In the genomic region with DNA sequence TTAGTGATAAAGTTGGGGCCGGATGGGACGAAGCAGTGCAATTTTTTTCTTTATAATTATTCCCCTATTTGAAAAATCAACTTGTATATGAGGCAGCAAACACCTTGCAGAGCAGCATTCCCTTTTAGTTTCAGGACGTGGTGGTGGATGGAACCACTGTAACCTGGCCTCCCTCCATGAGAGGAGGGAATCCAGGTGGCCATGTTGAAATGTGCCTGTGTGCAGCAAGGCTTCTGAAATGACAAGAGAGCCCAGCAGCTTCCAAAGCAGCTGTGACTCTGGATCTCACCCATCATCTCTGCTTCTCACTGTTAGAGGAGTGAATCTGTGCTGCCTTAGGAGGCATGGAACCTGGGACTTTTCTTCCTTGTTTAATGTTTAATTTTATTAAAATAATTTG, we compare ENCODE assay signal across 1 cellular context.
TF ChIP-seq lines count a peak whose summit lies in the region.

No MANE protein-coding gene starts in this region.

TF ChIP-seq in WTC11, 78 proteins besides CTCF, POLR2A, EP300 and RAD21 (continued from another document):
- TF ChIP-seq CDX4 (CRISPR knock-in tag; IDR thresholded peaks at IDR 0.05; ENCODE audit: borderline replicate concordance) (no peak), MYBL2 (CRISPR knock-in tag; IDR thresholded peaks at IDR 0.05) (no peak), JAZF1 (CRISPR knock-in tag; IDR thresholded peaks at IDR 0.05) (no peak), NR2C2 (CRISPR knock-in tag; IDR thresholded peaks at IDR 0.05) (no peak), FOXJ3 (CRISPR knock-in tag; IDR thresholded peaks at IDR 0.05; ENCODE audit: borderline replicate concordance) (no peak), ZNF396 (CRISPR knock-in tag; IDR thresholded peaks at IDR 0.05; ENCODE audit: borderline replicate concordance) (no peak), FOXP4 (CRISPR knock-in tag; IDR thresholded peaks at IDR 0.05) (no peak), MAX (CRISPR knock-in tag; IDR thresholded peaks at IDR 0.05) (no peak)
- TF ChIP-seq, protein P1, sequence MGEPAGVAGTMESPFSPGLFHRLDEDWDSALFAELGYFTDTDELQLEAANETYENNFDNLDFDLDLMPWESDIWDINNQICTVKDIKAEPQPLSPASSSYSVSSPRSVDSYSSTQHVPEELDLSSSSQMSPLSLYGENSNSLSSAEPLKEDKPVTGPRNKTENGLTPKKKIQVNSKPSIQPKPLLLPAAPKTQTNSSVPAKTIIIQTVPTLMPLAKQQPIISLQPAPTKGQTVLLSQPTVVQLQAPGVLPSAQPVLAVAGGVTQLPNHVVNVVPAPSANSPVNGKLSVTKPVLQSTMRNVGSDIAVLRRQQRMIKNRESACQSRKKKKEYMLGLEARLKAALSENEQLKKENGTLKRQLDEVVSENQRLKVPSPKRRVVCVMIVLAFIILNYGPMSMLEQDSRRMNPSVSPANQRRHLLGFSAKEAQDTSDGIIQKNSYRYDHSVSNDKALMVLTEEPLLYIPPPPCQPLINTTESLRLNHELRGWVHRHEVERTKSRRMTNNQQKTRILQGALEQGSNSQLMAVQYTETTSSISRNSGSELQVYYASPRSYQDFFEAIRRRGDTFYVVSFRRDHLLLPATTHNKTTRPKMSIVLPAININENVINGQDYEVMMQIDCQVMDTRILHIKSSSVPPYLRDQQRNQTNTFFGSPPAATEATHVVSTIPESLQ (CRISPR knock-in tag; IDR thresholded peaks at IDR 0.05): no peak
- TF ChIP-seq, protein P2, sequence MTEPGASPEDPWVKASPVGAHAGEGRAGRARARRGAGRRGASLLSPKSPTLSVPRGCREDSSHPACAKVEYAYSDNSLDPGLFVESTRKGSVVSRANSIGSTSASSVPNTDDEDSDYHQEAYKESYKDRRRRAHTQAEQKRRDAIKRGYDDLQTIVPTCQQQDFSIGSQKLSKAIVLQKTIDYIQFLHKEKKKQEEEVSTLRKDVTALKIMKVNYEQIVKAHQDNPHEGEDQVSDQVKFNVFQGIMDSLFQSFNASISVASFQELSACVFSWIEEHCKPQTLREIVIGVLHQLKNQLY (CRISPR knock-in tag; IDR thresholded peaks at IDR 0.05): no peak
- TF ChIP-seq, protein P3, sequence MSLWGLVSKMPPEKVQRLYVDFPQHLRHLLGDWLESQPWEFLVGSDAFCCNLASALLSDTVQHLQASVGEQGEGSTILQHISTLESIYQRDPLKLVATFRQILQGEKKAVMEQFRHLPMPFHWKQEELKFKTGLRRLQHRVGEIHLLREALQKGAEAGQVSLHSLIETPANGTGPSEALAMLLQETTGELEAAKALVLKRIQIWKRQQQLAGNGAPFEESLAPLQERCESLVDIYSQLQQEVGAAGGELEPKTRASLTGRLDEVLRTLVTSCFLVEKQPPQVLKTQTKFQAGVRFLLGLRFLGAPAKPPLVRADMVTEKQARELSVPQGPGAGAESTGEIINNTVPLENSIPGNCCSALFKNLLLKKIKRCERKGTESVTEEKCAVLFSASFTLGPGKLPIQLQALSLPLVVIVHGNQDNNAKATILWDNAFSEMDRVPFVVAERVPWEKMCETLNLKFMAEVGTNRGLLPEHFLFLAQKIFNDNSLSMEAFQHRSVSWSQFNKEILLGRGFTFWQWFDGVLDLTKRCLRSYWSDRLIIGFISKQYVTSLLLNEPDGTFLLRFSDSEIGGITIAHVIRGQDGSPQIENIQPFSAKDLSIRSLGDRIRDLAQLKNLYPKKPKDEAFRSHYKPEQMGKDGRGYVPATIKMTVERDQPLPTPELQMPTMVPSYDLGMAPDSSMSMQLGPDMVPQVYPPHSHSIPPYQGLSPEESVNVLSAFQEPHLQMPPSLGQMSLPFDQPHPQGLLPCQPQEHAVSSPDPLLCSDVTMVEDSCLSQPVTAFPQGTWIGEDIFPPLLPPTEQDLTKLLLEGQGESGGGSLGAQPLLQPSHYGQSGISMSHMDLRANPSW (CRISPR knock-in tag; conservative IDR thresholded peaks at IDR 0.05; ENCODE audit: low read depth): no peak
- TF ChIP-seq, protein P4, sequence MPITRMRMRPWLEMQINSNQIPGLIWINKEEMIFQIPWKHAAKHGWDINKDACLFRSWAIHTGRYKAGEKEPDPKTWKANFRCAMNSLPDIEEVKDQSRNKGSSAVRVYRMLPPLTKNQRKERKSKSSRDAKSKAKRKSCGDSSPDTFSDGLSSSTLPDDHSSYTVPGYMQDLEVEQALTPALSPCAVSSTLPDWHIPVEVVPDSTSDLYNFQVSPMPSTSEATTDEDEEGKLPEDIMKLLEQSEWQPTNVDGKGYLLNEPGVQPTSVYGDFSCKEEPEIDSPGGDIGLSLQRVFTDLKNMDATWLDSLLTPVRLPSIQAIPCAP (CRISPR knock-in tag; IDR thresholded peaks at IDR 0.05): no peak
- TF ChIP-seq, protein P5, sequence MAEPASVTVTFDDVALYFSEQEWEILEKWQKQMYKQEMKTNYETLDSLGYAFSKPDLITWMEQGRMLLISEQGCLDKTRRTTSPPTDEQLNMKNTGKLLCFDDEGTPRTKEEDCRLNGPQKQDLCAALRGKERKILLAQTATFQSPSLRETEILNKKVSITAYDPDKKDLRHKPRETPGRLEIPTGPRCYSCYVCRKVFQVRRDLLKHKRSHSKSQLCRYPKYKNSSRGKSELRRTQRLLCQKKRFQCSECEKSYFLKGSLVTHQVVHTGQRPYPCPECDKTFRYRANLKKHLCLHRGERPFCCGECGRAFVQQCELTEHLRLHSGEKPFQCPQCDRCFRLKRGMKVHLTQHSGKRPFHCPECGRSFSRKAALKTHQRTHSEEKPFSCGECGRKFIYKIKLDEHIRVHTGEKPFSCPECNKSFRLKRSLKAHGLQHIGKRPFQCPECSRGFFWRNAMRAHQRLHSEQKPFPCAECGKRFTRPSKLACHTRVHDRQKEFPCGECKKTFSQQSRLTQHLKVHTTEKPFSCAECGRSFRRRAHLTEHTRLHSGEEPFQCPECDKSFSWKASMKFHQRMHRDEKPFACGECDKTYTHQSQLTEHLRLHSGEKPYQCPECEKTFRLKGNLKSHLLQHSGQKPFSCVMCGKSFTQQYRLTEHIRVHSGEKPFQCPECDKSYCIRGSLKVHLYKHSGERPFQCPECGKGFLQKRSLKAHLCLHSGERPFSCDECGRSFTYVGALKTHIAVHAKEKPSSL (CRISPR knock-in tag; conservative IDR thresholded peaks at IDR 0.05): no peak
- TF ChIP-seq, protein P6, sequence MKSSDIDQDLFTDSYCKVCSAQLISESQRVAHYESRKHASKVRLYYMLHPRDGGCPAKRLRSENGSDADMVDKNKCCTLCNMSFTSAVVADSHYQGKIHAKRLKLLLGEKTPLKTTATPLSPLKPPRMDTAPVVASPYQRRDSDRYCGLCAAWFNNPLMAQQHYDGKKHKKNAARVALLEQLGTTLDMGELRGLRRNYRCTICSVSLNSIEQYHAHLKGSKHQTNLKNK (CRISPR knock-in tag; IDR thresholded peaks at IDR 0.05): no peak
